11 cellular contexts compared by ENCODE assay signal in the genomic region with DNA sequence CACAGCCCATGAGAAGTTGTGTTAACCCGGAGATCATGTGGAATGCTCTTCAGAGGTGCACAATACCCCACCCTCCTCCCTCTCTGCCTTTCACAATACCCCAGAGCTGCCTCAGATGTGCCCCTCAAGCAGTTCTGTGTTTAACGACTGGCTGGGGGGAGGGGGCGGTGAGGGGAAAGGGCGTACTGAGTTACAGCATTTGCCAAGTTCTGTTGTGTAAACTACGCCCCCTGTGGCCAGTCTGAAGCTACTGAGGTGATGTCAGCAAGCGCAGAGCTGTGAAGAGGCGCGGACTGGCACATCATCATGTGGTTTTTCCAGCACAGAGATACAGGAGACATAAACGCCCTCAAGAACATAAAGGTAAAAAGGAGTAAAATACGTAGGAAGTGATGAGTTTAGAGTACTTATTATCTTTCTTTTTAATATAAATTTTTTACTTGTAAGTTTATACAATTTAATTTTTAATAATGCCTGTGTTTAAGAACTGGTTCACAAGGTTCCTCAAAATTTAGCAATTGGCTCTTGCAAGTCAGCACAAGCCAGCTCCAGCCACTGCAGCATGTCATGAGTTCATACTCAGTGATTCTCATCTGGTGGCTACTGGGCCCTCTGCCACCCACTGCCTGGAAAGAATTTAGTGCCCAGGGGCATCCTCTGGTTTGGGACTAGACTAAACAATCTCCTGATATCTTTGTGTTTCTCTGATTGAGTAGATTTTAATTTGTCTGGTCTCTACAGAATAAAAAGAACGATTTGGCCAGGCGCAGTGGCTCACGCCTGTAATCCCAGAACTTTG. TPM values are rescaled to one million over a fixed set of nuclear protein-coding genes. Genes with fewer than 3 reads are reported as not detected.
DNase-seq lines count a peak whose midpoint lies in the region; ATAC-seq, FAIRE-seq and TF ChIP-seq lines count a peak whose summit lies in the region.
"Had no signal": no experiment of that assay in that cellular context is flagged by ENCODE, and none has a peak within 500 bp of the region (broad histone marks: within the 10 kb centered on the region; RNA-seq: fewer than 3 reads in every experiment).

No MANE protein-coding gene starts in this region.

- H3K4me3 ChIP-seq in keratinocyte (ENCODE audit: control insufficient read depth in 2 of 3, extremely low read depth in 1 of 3, insufficient read depth in 2 of 3, low read depth in 1 of 3, low read length in 3 of 3): peak overlapping the region in 1 of 3 experiments; percentile 6

- H3K4me1 Mint-ChIP-seq in HFFc6 (ENCODE audit: low read depth) (no peaks in the 10 kb centered on the region), MCF 10A (ENCODE audit: insufficient read depth, unreplicated experiment) (peaks cover 6% of the 10 kb centered on the region)

- peak; percentile 91 for FAIRE-seq in keratinocyte (lab: Jason Lieb, UNC)

- no peak overlapping the region for H3K27ac Mint-ChIP-seq in HFFc6
- H3K27ac Mint-ChIP-seq in MCF 10A (ENCODE audit: low read depth, unreplicated experiment): peak overlapping the region; percentile 46

- H3K9me3 Mint-ChIP-seq in HFFc6: no peaks in the 10 kb centered on the region
- H3K9me3 Mint-ChIP-seq in MCF 10A (ENCODE audit: unreplicated experiment): no peaks in the 10 kb centered on the region

- peak overlapping the region; percentile 68 for H3K4me2 ChIP-seq in keratinocyte (ENCODE audit: control insufficient read depth, extremely low read depth, insufficient read depth, low read depth, low read length)

- intact Hi-C loops in MCF 10A (cut with micrococcal nuclease): no loop called here

- DNase-seq in EH (ENCODE audit: low read depth): peak; percentile 74
- DNase-seq in HFFc6: peak; percentile 43
- peak; percentile 88 for DNase-seq in MCF 10A (ENCODE audit: unreplicated experiment)
- peak; percentile 80 for DNase-seq in keratinocyte (ENCODE audit: low read depth, low spot score)
- no peak for DNase-seq in OCI-M2 (lab: John Stamatoyannopoulos, UW; ENCODE audit: unreplicated experiment)
- DNase-seq: NCI-H510A had no signal

- H3K4me1 ChIP-seq in keratinocyte (ENCODE audit: control insufficient read depth, extremely low read depth, insufficient read depth, low read length): peaks cover 8% of the 10 kb centered on the region
- H3K4me1 ChIP-seq: parathyroid adenoma had no signal

- H3K27me3 Mint-ChIP-seq in HFFc6 (ENCODE audit: insufficient read depth) (peaks cover 51% of the 10 kb centered on the region), MCF 10A (ENCODE audit: insufficient read depth, unreplicated experiment) (no peaks in the 10 kb centered on the region)

- peak overlapping the region; percentile 52 for H3K9ac ChIP-seq in keratinocyte (ENCODE audit: control insufficient read depth, extremely low read depth, insufficient read depth, low read length)
- H3K9ac ChIP-seq: parathyroid adenoma had no signal

- POLR2A ChIA-PET in MCF 10A (lab: Yijun Ruan, JAX): interaction anchor here (0.7 to 1.9 kb wide), 13 partner anchors 9 to 113 kb away, joined by 3 to 10 read pairs (median 4); partner anchors contain the start of genes CCNDBP1 and TGM5

- peak overlapping the region; percentile 71 for H3K27ac ChIP-seq in keratinocyte (ENCODE audit: control insufficient read depth, insufficient read depth, low read length)
- H3K27ac ChIP-seq: parathyroid adenoma had no signal

- peak overlapping the region; percentile 78 for H2AFZ ChIP-seq in keratinocyte (ENCODE audit: control insufficient read depth, low read length)
- H2AFZ ChIP-seq: parathyroid adenoma had no signal

- peak; percentile 71 for TF ChIP-seq CTCF in HFFc6 (IDR thresholded peaks at IDR 0.05)
- peak; percentile 35 for TF ChIP-seq CTCF in MCF 10A (IDR thresholded peaks at IDR 0.05; ENCODE audit: unreplicated experiment)
- TF ChIP-seq CTCF in keratinocyte (optimal IDR thresholded peaks at IDR 0.05 in 1 of 3, IDR thresholded peaks at IDR 0.05 in 1 of 3, conservative IDR thresholded peaks at IDR 0.05 in 1 of 3; ENCODE audit: extremely low read depth in 1 of 3, insufficient read depth in 2 of 3, low read length in 3 of 3): peak; percentile 78 to 84 (median 79)

- CTCF ChIA-PET in MCF 10A (lab: Yijun Ruan, JAX): interaction anchor here (0.6 to 5.6 kb wide), 8 partner anchors 9 to 152 kb away, joined by 3 to 41 read pairs (median 3); partner anchors contain the start of genes TUBGCP4 and ZSCAN29

- dilution Hi-C loops in keratinocyte (cut with MboI; ENCODE audit: extremely low pct_ligation_motif_present, low sequenced_read_pairs): no loop called here

- no peaks in the 10 kb centered on the region for H3K36me3 ChIP-seq in keratinocyte (ENCODE audit: control insufficient read depth in 2 of 2, extremely low read depth in 1 of 2, insufficient read depth in 2 of 2, low read length in 2 of 2)

- BruUV-seq in MCF 10A (replicated peaks; lab: Mats Ljungman, UMichigan): no TSS peak

- H3K27me3 ChIP-seq in keratinocyte (ENCODE audit: control insufficient read depth, extremely low read depth, insufficient read depth, low read length): no peaks in the 10 kb centered on the region

- no peaks in the 10 kb centered on the region for H4K20me1 ChIP-seq in keratinocyte (ENCODE audit: control insufficient read depth, extremely low read depth, insufficient read depth, low read length)

- no peaks in the 10 kb centered on the region for H3K79me2 ChIP-seq in keratinocyte (ENCODE audit: control insufficient read depth, insufficient read depth, low read length)
- H3K79me2 ChIP-seq: parathyroid adenoma had no signal

- no peaks in the 10 kb centered on the region for H3K9me3 ChIP-seq in keratinocyte (ENCODE audit: control insufficient read depth, low read depth, low read length)

- ATAC-seq in HG02870 (IDR thresholded peaks at IDR 0.05; ENCODE audit: unreplicated experiment): no peak
- ATAC-seq in GM19463 (IDR thresholded peaks at IDR 0.05; ENCODE audit: unreplicated experiment): no peak
- ATAC-seq in HG03439 (IDR thresholded peaks at IDR 0.05; ENCODE audit: unreplicated experiment): no peak

- H3K9me1 ChIP-seq in keratinocyte (ENCODE audit: control insufficient read depth, extremely low read depth, insufficient read depth, low read length): no peaks in the 10 kb centered on the region

- H3K36me3 Mint-ChIP-seq in HFFc6 (ENCODE audit: low read depth): no peaks in the 10 kb centered on the region
- H3K36me3 Mint-ChIP-seq in MCF 10A (ENCODE audit: insufficient read depth, unreplicated experiment): no peaks in the 10 kb centered on the region

- H3K4me3 Mint-ChIP-seq in HFFc6 (no peak overlapping the region), MCF 10A (ENCODE audit: unreplicated experiment) (no peak overlapping the region)

RNA-seq across cellular contexts. Expression of gene EPB42, which starts 1.7 kb away (rescaled TPM):
- total RNA-seq in HFFc6 (2021; fragmentation: NEBNext Ultra II Directional; extraction: Animal tissue kit (Norgen Biotek cat#: 25700)): not detected
- not detected in 2 replicates for total RNA-seq in MCF 10A (2022)
- polyA plus RNA-seq in keratinocyte: not detected in 3 replicates
- not detected for polyA plus RNA-seq in keratinocyte (2011; ENCODE audit: low read depth)
- not detected in 2 replicates for polyA plus RNA-seq in keratinocyte (2011; cell fraction: cytosol; rRNA removed)
- not detected in 2 replicates for polyA plus RNA-seq in keratinocyte (2011; cell fraction: nucleus; rRNA removed)
- not detected in 2 replicates for polyA plus RNA-seq in keratinocyte (2012; ENCODE audit: low replicate concordance)
- not detected in 3 replicates for polyA minus RNA-seq in keratinocyte
- polyA minus RNA-seq in keratinocyte (2011; cell fraction: cytosol; rRNA and poly(A)+ RNA removed): not detected
- not detected in 2 replicates for polyA minus RNA-seq in keratinocyte (2011; cell fraction: nucleus; rRNA and poly(A)+ RNA removed)
- polyA plus RNA-seq: esophagus had no signal

RNA-seq across cellular contexts. Expression of gene CCNDBP1, which starts 33.9 kb away (rescaled TPM):
- total RNA-seq in HFFc6 (2021; fragmentation: NEBNext Ultra II Directional; extraction: Animal tissue kit (Norgen Biotek cat#: 25700)): 10 to 100 TPM; 50.9 to 60.7 (median 57.2) TPM
- total RNA-seq in MCF 10A (2022): 45.5 and 50.4 TPM in 2 replicates
- 42.8 to 53.5 TPM (median 46.1 TPM) in 3 replicates for polyA plus RNA-seq in keratinocyte
- polyA plus RNA-seq in keratinocyte (2011; ENCODE audit: low read depth): 39.2 TPM
- 44.1 and 78.0 TPM in 2 replicates for polyA plus RNA-seq in keratinocyte (2011; cell fraction: cytosol; rRNA removed)
- 49.2 and 57.5 TPM in 2 replicates for polyA plus RNA-seq in keratinocyte (2011; cell fraction: nucleus; rRNA removed)
- polyA plus RNA-seq in keratinocyte (2012; ENCODE audit: low replicate concordance): 31.1 and 47.2 TPM in 2 replicates
- polyA minus RNA-seq in keratinocyte: 9.8 to 25.8 TPM (median 15.9 TPM) in 3 replicates
- polyA minus RNA-seq in keratinocyte (2011; cell fraction: cytosol; rRNA and poly(A)+ RNA removed): 18.0 TPM
- polyA minus RNA-seq in keratinocyte (2011; cell fraction: nucleus; rRNA and poly(A)+ RNA removed): 9.8 and 19.2 TPM in 2 replicates

RNA-seq across cellular contexts. Expression of gene TGM5, which starts 47.6 kb away (rescaled TPM):
- not detected for total RNA-seq in HFFc6 (2021; fragmentation: NEBNext Ultra II Directional; extraction: Animal tissue kit (Norgen Biotek cat#: 25700))
- 0.12 TPM in 1 of 2 replicates, not detected in the other for total RNA-seq in MCF 10A (2022)
- polyA plus RNA-seq in keratinocyte: 0.07 to 0.23 TPM in 2 of 3 replicates, not detected in the other
- polyA plus RNA-seq in keratinocyte (2011; ENCODE audit: low read depth): 5.7 TPM
- 0.03 and 0.06 TPM in 2 replicates for polyA plus RNA-seq in keratinocyte (2011; cell fraction: cytosol; rRNA removed)
- 0.31 and 0.36 TPM in 2 replicates for polyA plus RNA-seq in keratinocyte (2011; cell fraction: nucleus; rRNA removed)
- 3.9 TPM in 1 of 2 replicates, not detected in the other for polyA plus RNA-seq in keratinocyte (2012; ENCODE audit: low replicate concordance)
- polyA minus RNA-seq in keratinocyte: 0.20 to 0.32 TPM in 2 of 3 replicates, not detected in the other
- not detected for polyA minus RNA-seq in keratinocyte (2011; cell fraction: cytosol; rRNA and poly(A)+ RNA removed)
- polyA minus RNA-seq in keratinocyte (2011; cell fraction: nucleus; rRNA and poly(A)+ RNA removed): 0.74 and 1.2 TPM in 2 replicates
